In genomic region chr5:177122566-177122965, GRCh38 we compare ENCODE assay signal across 13 cellular contexts. TPM values are rescaled to one million over a fixed set of nuclear protein-coding genes. Genes with fewer than 3 reads are reported as not detected.
DNase-seq lines count a peak whose midpoint lies in the region; TF ChIP-seq lines count a peak whose summit lies in the region.
"Had no signal": no experiment of that assay in that cellular context is flagged by ENCODE, and none has a peak within 500 bp of the region (broad histone marks: within the 10 kb centered on the region; RNA-seq: fewer than 3 reads in every experiment).

No MANE protein-coding gene starts in this region.

- H3K27ac ChIP-seq in OCI-LY1 (ENCODE audit: low read depth, low read length, poor library complexity, severe bottlenecking), result peak overlapping the region; percentile 84

- H3K79me2 ChIP-seq in OCI-LY1 (ENCODE audit: insufficient read depth, low read length), result no peaks in the 10 kb centered on the region

- no peaks in the 10 kb centered on the region; the same call in 1 of the 2 replicates for H3F3A ChIP-seq in OCI-LY1 (ENCODE audit: insufficient read depth, low read length)

- DNase-seq in CD14-positive monocyte (ENCODE audit: low spot score), result peak; percentile 3
- no peak for DNase-seq in endothelial cell (ENCODE audit: low spot score)
- DNase-seq in type B pancreatic cell (ENCODE audit: extremely low spot score, unreplicated experiment), result no peak
- no peak for DNase-seq in activated T-cell treated with anti-CD3 and anti-CD28 coated beads, Interleukin-2, amount 50 U/mL, for 1 hour
- DNase-seq in mucosa of gallbladder (ENCODE audit: low spot score), result no peak
- no peak for DNase-seq in 8988T
- DNase-seq: ACHN; C1 segment of cervical spinal cord; CD8-positive, alpha-beta T cell; COR-L47; HCEC 1CT had no signal

- H3K36me3 Mint-ChIP-seq in CD14-positive monocyte (no peaks in the 10 kb centered on the region), endothelial cell (ENCODE audit: low read depth, unreplicated experiment) (no peaks in the 10 kb centered on the region), type B pancreatic cell (no peaks in the 10 kb centered on the region)
- H3K36me3 Mint-ChIP-seq: CD8-positive, alpha-beta T cell had no signal

- H3K4me1 Mint-ChIP-seq in CD14-positive monocyte (peaks cover 8% of the 10 kb centered on the region), endothelial cell (ENCODE audit: unreplicated experiment) (no peaks in the 10 kb centered on the region), type B pancreatic cell (ENCODE audit: unreplicated experiment) (no peaks in the 10 kb centered on the region)

- peaks cover 0 to 2% (median 0%) of the 10 kb centered on the region in 7 donors for H3K9me3 Mint-ChIP-seq in CD14-positive monocyte
- H3K9me3 Mint-ChIP-seq in endothelial cell (ENCODE audit: unreplicated experiment), result no peaks in the 10 kb centered on the region
- H3K9me3 Mint-ChIP-seq in type B pancreatic cell, result no peaks in the 10 kb centered on the region
- H3K9me3 Mint-ChIP-seq: CD8-positive, alpha-beta T cell had no signal

- no peaks in the 10 kb centered on the region for H3K9me2 ChIP-seq in OCI-LY1 (ENCODE audit: low read depth, low read length)

- H3K4me2 ChIP-seq in OCI-LY1 (ENCODE audit: low read length), result no peak overlapping the region

- H3K4me3 Mint-ChIP-seq in CD14-positive monocyte (no peak overlapping the region), endothelial cell (ENCODE audit: unreplicated experiment) (peak overlapping the region; percentile 16), type B pancreatic cell (no peak overlapping the region)
- H3K4me3 Mint-ChIP-seq: CD8-positive, alpha-beta T cell had no signal

- H3K27me3 ChIP-seq in OCI-LY1 (ENCODE audit: insufficient read depth, low read length), result no peaks in the 10 kb centered on the region

- no peak overlapping the region for H3K9ac ChIP-seq in OCI-LY1 (ENCODE audit: low read length)

- H3K4me3 ChIP-seq in OCI-LY1 (ENCODE audit: low read depth, low read length, poor library complexity, severe bottlenecking), result no peak overlapping the region
- H3K4me3 ChIP-seq: K562 had no signal

- TF ChIP-seq CTCF in CD14-positive monocyte (IDR thresholded peaks at IDR 0.05) (no peak), OCI-LY1 (IDR thresholded peaks at IDR 0.05; ENCODE audit: low read length) (no peak), endothelial cell (IDR thresholded peaks at IDR 0.05; ENCODE audit: unreplicated experiment) (no peak), type B pancreatic cell (conservative IDR thresholded peaks at IDR 0.05) (no peak)

- H2AFZ ChIP-seq in OCI-LY1 (ENCODE audit: low read length), result no peak overlapping the region

- intact Hi-C loops in CD14-positive monocyte (cut with micrococcal nuclease), result no loop called here

- H3K27ac Mint-ChIP-seq in CD14-positive monocyte, result no peak overlapping the region
- H3K27ac Mint-ChIP-seq in endothelial cell (ENCODE audit: unreplicated experiment), result no peak overlapping the region
- peak overlapping the region; percentile 0 for H3K27ac Mint-ChIP-seq in type B pancreatic cell
- H3K27ac Mint-ChIP-seq: CD8-positive, alpha-beta T cell had no signal

- H3K4me1 ChIP-seq in OCI-LY1 (ENCODE audit: insufficient read depth, low read length, severe bottlenecking), result peaks cover 23% of the 10 kb centered on the region

- H3K27me3 Mint-ChIP-seq in CD14-positive monocyte (ENCODE audit: low read depth in 3 of 3), result peaks cover 1 to 4% (median 3%) of the 10 kb centered on the region in 3 donors
- H3K27me3 Mint-ChIP-seq in endothelial cell (ENCODE audit: unreplicated experiment), result peaks cover 3% of the 10 kb centered on the region
- no peaks in the 10 kb centered on the region for H3K27me3 Mint-ChIP-seq in type B pancreatic cell

- no peaks in the 10 kb centered on the region for H3K9me3 ChIP-seq in OCI-LY1 (ENCODE audit: low read length)

- no peaks in the 10 kb centered on the region for H3K36me3 ChIP-seq in OCI-LY1 (ENCODE audit: insufficient read depth, low read length)

- H4K20me1 ChIP-seq in OCI-LY1 (ENCODE audit: insufficient read depth, low read length), result no peaks in the 10 kb centered on the region

RNA-seq across cellular contexts. Expression of gene NSD1, which starts 11.0 kb away (rescaled TPM):
- polyA plus RNA-seq in CD14-positive monocyte, result 10 to 100 TPM; 19.0 to 31.9 TPM
- total RNA-seq in endothelial cell (ENCODE audit: unreplicated experiment) (111 TPM), type B pancreatic cell (ENCODE audit: low replicate concordance) (99.6 and 115 TPM in 2 replicates), mucosa of gallbladder (82.1 TPM)

RNA-seq across cellular contexts. Expression of gene FGFR4, which starts 35.9 kb away (rescaled TPM):
- polyA plus RNA-seq in CD14-positive monocyte, result not detected
- total RNA-seq in endothelial cell (ENCODE audit: unreplicated experiment), result 11.0 TPM
- total RNA-seq in type B pancreatic cell (ENCODE audit: low replicate concordance), result 33.0 and 34.1 TPM in 2 replicates
- total RNA-seq in mucosa of gallbladder, result 233 TPM
